23 cellular contexts compared by ENCODE assay signal in the genomic region with DNA sequence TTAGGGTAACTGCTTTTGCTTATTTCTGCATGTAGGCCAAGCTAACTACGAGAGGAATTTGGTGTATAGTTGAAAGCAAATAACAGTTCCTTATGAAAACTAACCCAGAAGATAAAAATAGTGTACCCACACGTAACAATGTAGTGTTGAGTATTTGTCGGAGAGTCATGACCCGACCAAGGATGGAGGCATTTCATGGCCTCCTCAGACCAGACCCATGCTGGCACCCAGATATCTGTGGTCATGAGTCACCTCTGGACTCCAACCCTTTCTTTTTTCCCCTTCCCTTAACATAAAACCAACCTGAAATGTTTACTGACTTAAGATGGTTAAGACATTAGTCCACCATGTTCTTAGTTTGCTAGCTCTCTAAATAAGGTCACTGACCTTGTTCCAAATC.
"Had no signal": no experiment of that assay in that cellular context is flagged by ENCODE, and none has a peak within 500 bp of the region (broad histone marks: within the 10 kb centered on the region; RNA-seq: fewer than 3 reads in every experiment).

No MANE protein-coding gene starts in this region.

- H3K36me3 ChIP-seq: colonic mucosa, esophagus muscularis mucosa, heart right ventricle, neutrophil, prostate gland, sigmoid colon, thoracic aorta, tibial nerve, upper lobe of right lung, uterus had no signal

- DNase-seq: colonic mucosa; dermis blood vessel endothelial cell; effector memory CD4-positive, alpha-beta T cell; foreskin melanocyte; glutamatergic neuron; heart right ventricle; hippocampal formation; mucosa of descending colon; naive B cell; right cardiac atrium; sigmoid colon; stimulated activated CD4-positive, alpha-beta T cell treated with anti-CD3 and anti-CD28 coated beads, Interleukin-15, amount 100 ng/mL, for 24 hours; stimulated activated CD4-positive, alpha-beta T cell treated with anti-CD3 and anti-CD28 coated beads, Interleukin-2, amount 100 ng/mL, for 48 hours; stimulated activated naive B cell treated with anti-CD40 and anti-IgM and Interleukin-4, amounts not matched to agents 10 μg/mL and 1 μg/mL and 100 μg/mL, for 72 hours; upper lobe of right lung; uterus had no signal

- H3K27me3 ChIP-seq: colonic mucosa, esophagus muscularis mucosa, heart right ventricle, neutrophil, sigmoid colon, tibial nerve, upper lobe of right lung, uterus had no signal

- H3K4me1 ChIP-seq: colonic mucosa, esophagus muscularis mucosa, heart right ventricle, prostate gland, sigmoid colon, tibial nerve, upper lobe of right lung, uterus had no signal

- H3K9me3 ChIP-seq: colonic mucosa, esophagus muscularis mucosa, neutrophil, prostate gland, thoracic aorta, upper lobe of right lung, uterus had no signal

- H3K27ac ChIP-seq: colonic mucosa, esophagus muscularis mucosa, heart right ventricle, neutrophil, prostate gland, sigmoid colon, skin epidermis, thoracic aorta, tibial nerve, upper lobe of right lung, uterus had no signal

- H3K4me3 ChIP-seq: colonic mucosa, esophagus muscularis mucosa, heart right ventricle, lung, mucosa of descending colon, prostate gland, sigmoid colon, skin epidermis, thoracic aorta, tibial nerve, upper lobe of right lung, uterus had no signal
